ENCODE assay signal across 8 cellular contexts in genomic region chr10:49988376-49988775, GRCh38. TPM values are rescaled to one million over a fixed set of nuclear protein-coding genes. Genes with fewer than 3 reads are reported as not detected.
DNase-seq lines count a peak whose midpoint lies in the region; ATAC-seq and TF ChIP-seq lines count a peak whose summit lies in the region.
"Not testable (repeated sequence)": the region's sequence is repeated elsewhere in the genome, so short reads cannot be mapped to it uniquely, and the experiment has no call there.

AGAP6 (plus strand) TSS chr10:49988406; CDS start chr10:49988716, 310 bp downstream.

- not testable (repeated sequence) for DNase-seq in Caco-2; SK-N-SH; activated CD8-positive, alpha-beta T cell treated with anti-CD3 and anti-CD28 coated beads, Interleukin-2, amount 10 ng/mL, durations not matched to agents 7 days and 5 days; ascending aorta (ENCODE audit: low spot score in 2 of 2); glomerular endothelial cell (ENCODE audit: extremely low read depth, low read depth, low spot score); stimulated activated effector memory CD8-positive, alpha-beta T cell treated with anti-CD3 and anti-CD28 coated beads, Interleukin-12 subunit alpha, Interleukin-12 subunit beta, amount 100 ng/mL, for 72 hours (ENCODE audit: low spot score in 2 of 2); upper lobe of right lung

- H3K9me3 Mint-ChIP-seq in Caco-2 (ENCODE audit: unreplicated experiment); activated CD8-positive, alpha-beta T cell treated with anti-CD3 and anti-CD28 coated beads, Interleukin-2, amount 10 ng/mL, durations not matched to agents 7 days and 5 days (ENCODE audit: insufficient read depth); stimulated activated effector memory CD8-positive, alpha-beta T cell treated with anti-CD3 and anti-CD28 coated beads, Interleukin-12 subunit alpha, Interleukin-12 subunit beta, amount 100 ng/mL, for 72 hours: not testable (repeated sequence)

- not testable (repeated sequence) for H3K27ac Mint-ChIP-seq in Caco-2 (ENCODE audit: unreplicated experiment); activated CD8-positive, alpha-beta T cell treated with anti-CD3 and anti-CD28 coated beads, Interleukin-2, amount 10 ng/mL, durations not matched to agents 7 days and 5 days
- H3K27ac Mint-ChIP-seq in stimulated activated effector memory CD8-positive, alpha-beta T cell treated with anti-CD3 and anti-CD28 coated beads, Interleukin-12 subunit alpha, Interleukin-12 subunit beta, amount 100 ng/mL, for 72 hours = peak within 1 kb of the TSS; percentile 75

- H3K4me1 Mint-ChIP-seq in Caco-2 (ENCODE audit: low read depth, unreplicated experiment); activated CD8-positive, alpha-beta T cell treated with anti-CD3 and anti-CD28 coated beads, Interleukin-2, amount 10 ng/mL, durations not matched to agents 7 days and 5 days (ENCODE audit: low read depth); stimulated activated effector memory CD8-positive, alpha-beta T cell treated with anti-CD3 and anti-CD28 coated beads, Interleukin-12 subunit alpha, Interleukin-12 subunit beta, amount 100 ng/mL, for 72 hours: not testable (repeated sequence)

- H3K27ac ChIP-seq in SK-N-SH (ENCODE audit: low read depth in 2 of 2, low read length in 1 of 2); ascending aorta; neural cell (ENCODE audit: low read length); upper lobe of right lung: not testable (repeated sequence)

- intact Hi-C loops in Caco-2 (cut with micrococcal nuclease; ENCODE audit: unreplicated experiment); ascending aorta (cut with DNase I); upper lobe of right lung (cut with DNase I): not testable (repeated sequence)

- not testable (repeated sequence) for H2AFZ ChIP-seq in SK-N-SH (ENCODE audit: low read depth); neural cell (ENCODE audit: low read depth, low read length)

- H3K4me3 ChIP-seq in Caco-2 (ENCODE audit: low read depth, low read length); SK-N-SH (ENCODE audit: low read depth in 2 of 2, low read length in 1 of 2); ascending aorta; neural cell (ENCODE audit: low read length); upper lobe of right lung: not testable (repeated sequence)

- not testable (repeated sequence) for TF ChIP-seq EP300 in SK-N-SH (IDR thresholded peaks at IDR 0.05; ENCODE audit: borderline replicate concordance in 1 of 2, low read depth in 1 of 2, low read length in 1 of 2); neural cell (conservative IDR thresholded peaks at IDR 0.05; ENCODE audit: poor library complexity, severe bottlenecking)

- not testable (repeated sequence) for H3K9ac ChIP-seq in SK-N-SH; neural cell (ENCODE audit: low read length)

- H3K4me2 ChIP-seq in SK-N-SH; neural cell (ENCODE audit: low read length): not testable (repeated sequence)

- H3K4me1 ChIP-seq in Caco-2; SK-N-SH (ENCODE audit: control insufficient read depth in 1 of 2, insufficient read depth in 2 of 2, low read depth in 1 of 2, low read length in 1 of 2); ascending aorta; upper lobe of right lung: not testable (repeated sequence)

- WGBS in SK-N-SH (ENCODE audit: low lambda C conversion rate) = 90% methylated on average over 13 of the region's 18 CpGs

- not testable (repeated sequence) for TF ChIP-seq CTCF in Caco-2 (IDR thresholded peaks at IDR 0.05; ENCODE audit: insufficient read depth in 1 of 2, low read depth in 1 of 2, low read length in 1 of 2, severe bottlenecking in 1 of 2, unreplicated experiment in 1 of 2); SK-N-SH (IDR thresholded peaks at IDR 0.05); ascending aorta (IDR thresholded peaks at IDR 0.05); neural cell (IDR thresholded peaks at IDR 0.05; ENCODE audit: poor library complexity, severe bottlenecking); upper lobe of right lung (IDR thresholded peaks at IDR 0.05)

- CTCF ChIA-PET in Caco-2 (lab: Charles Lee); SK-N-SH (lab: Yijun Ruan, JAX); activated CD8-positive, alpha-beta T cell treated with anti-CD3 and anti-CD28 coated beads, Interleukin-2, amount 10 ng/mL, durations not matched to agents 7 days and 5 days (lab: Charles Lee): not testable (repeated sequence)

- H3K9me3 ChIP-seq in Caco-2; SK-N-SH; ascending aorta; neural cell (ENCODE audit: low read length); upper lobe of right lung: not testable (repeated sequence)

- H3K36me3 Mint-ChIP-seq in Caco-2 (ENCODE audit: insufficient read depth, unreplicated experiment) = peaks cover 24% of the 10 kb centered on the region
- not testable (repeated sequence) for H3K36me3 Mint-ChIP-seq in activated CD8-positive, alpha-beta T cell treated with anti-CD3 and anti-CD28 coated beads, Interleukin-2, amount 10 ng/mL, durations not matched to agents 7 days and 5 days (ENCODE audit: low read depth)
- H3K36me3 Mint-ChIP-seq in stimulated activated effector memory CD8-positive, alpha-beta T cell treated with anti-CD3 and anti-CD28 coated beads, Interleukin-12 subunit alpha, Interleukin-12 subunit beta, amount 100 ng/mL, for 72 hours = peaks cover 43% of the 10 kb centered on the region

- POLR2A ChIA-PET in Caco-2 (lab: Charles Lee); SK-N-SH (lab: Yijun Ruan, JAX); activated CD8-positive, alpha-beta T cell treated with anti-CD3 and anti-CD28 coated beads, Interleukin-2, amount 10 ng/mL, durations not matched to agents 7 days and 5 days (lab: Charles Lee): not testable (repeated sequence)

- not testable (repeated sequence) for H3K9me2 ChIP-seq in SK-N-SH; neural cell (ENCODE audit: insufficient read depth, low read length)

- H4K20me1 ChIP-seq in SK-N-SH (ENCODE audit: insufficient read depth); neural cell (ENCODE audit: insufficient read depth): not testable (repeated sequence)

- H3F3A ChIP-seq in SK-N-SH (replicated peaks; ENCODE audit: insufficient read depth); neural cell (ENCODE audit: insufficient read depth, low read length, poor library complexity, severe bottlenecking): not testable (repeated sequence)

- H3K36me3 ChIP-seq in Caco-2 (ENCODE audit: control insufficient read depth, insufficient read depth, low read length); SK-N-SH (replicated peaks in 1 of 2; ENCODE audit: control insufficient read depth in 1 of 2, insufficient read depth in 2 of 2, low read length in 1 of 2); ascending aorta; neural cell (ENCODE audit: insufficient read depth, low read length); upper lobe of right lung: not testable (repeated sequence)

- BruUV-seq in Caco-2 (replicated peaks; lab: Mats Ljungman, UMichigan) = not testable (repeated sequence)

- not testable (repeated sequence) for H3K27me3 Mint-ChIP-seq in Caco-2 (ENCODE audit: insufficient read depth, unreplicated experiment); activated CD8-positive, alpha-beta T cell treated with anti-CD3 and anti-CD28 coated beads, Interleukin-2, amount 10 ng/mL, durations not matched to agents 7 days and 5 days (ENCODE audit: low read depth)

- not testable (repeated sequence) for H3K27me3 ChIP-seq in Caco-2 (replicated peaks; ENCODE audit: control insufficient read depth, insufficient read depth, low read length); SK-N-SH (ENCODE audit: insufficient read depth); ascending aorta; neural cell (ENCODE audit: insufficient read depth, low read depth, low read length); upper lobe of right lung

- not testable (repeated sequence) for TF ChIP-seq RAD21 in SK-N-SH (IDR thresholded peaks at IDR 0.05; ENCODE audit: low read length); neural cell (conservative IDR thresholded peaks at IDR 0.05)

- not testable (repeated sequence) for H3K4me3 Mint-ChIP-seq in Caco-2 (ENCODE audit: unreplicated experiment); activated CD8-positive, alpha-beta T cell treated with anti-CD3 and anti-CD28 coated beads, Interleukin-2, amount 10 ng/mL, durations not matched to agents 7 days and 5 days; stimulated activated effector memory CD8-positive, alpha-beta T cell treated with anti-CD3 and anti-CD28 coated beads, Interleukin-12 subunit alpha, Interleukin-12 subunit beta, amount 100 ng/mL, for 72 hours

- not testable (repeated sequence) for ATAC-seq in activated CD8-positive, alpha-beta T cell treated with anti-CD3 and anti-CD28 coated beads, Interleukin-2, amount 10 ng/mL, durations not matched to agents 7 days and 5 days; stimulated activated effector memory CD8-positive, alpha-beta T cell treated with anti-CD3 and anti-CD28 coated beads, Interleukin-12 subunit alpha, Interleukin-12 subunit beta, amount 100 ng/mL, for 72 hours; upper lobe of right lung

- not testable (repeated sequence) for H3K79me2 ChIP-seq in SK-N-SH (ENCODE audit: insufficient read depth); neural cell (replicated peaks; ENCODE audit: insufficient read depth, low read length)

RNA-seq across cellular contexts. Expression of gene AGAP6, which starts in this region (rescaled TPM):
- total RNA-seq in Caco-2 (2022) = 26.0 and 27.9 TPM in 2 replicates
- 21.5 and 21.7 TPM in 2 replicates for polyA plus RNA-seq in SK-N-SH (2012; rRNA removed)
- polyA plus RNA-seq in SK-N-SH (2012; cell fraction: cytosol; rRNA removed) = 5.2 and 6.9 TPM in 2 replicates
- 149 and 178 TPM in 2 replicates for polyA plus RNA-seq in SK-N-SH (2012; cell fraction: nucleus; rRNA removed)
- 10 to 100 TPM; 14.1 to 16.7 TPM for total RNA-seq in activated CD8-positive, alpha-beta T cell treated with anti-CD3 and anti-CD28 coated beads, Interleukin-2, amount 10 ng/mL, durations not matched to agents 7 days and 5 days
- 15.9 TPM for total RNA-seq in ascending aorta
- 4.8 and 13.2 TPM in 2 replicates for total RNA-seq in glomerular endothelial cell
- polyA plus RNA-seq in neural cell = 23.3 and 25.6 TPM in 2 replicates
- 6.8 and 8.7 TPM in 2 replicates for polyA minus RNA-seq in neural cell
- 15.7 TPM for total RNA-seq in upper lobe of right lung
